In the genomic region with DNA sequence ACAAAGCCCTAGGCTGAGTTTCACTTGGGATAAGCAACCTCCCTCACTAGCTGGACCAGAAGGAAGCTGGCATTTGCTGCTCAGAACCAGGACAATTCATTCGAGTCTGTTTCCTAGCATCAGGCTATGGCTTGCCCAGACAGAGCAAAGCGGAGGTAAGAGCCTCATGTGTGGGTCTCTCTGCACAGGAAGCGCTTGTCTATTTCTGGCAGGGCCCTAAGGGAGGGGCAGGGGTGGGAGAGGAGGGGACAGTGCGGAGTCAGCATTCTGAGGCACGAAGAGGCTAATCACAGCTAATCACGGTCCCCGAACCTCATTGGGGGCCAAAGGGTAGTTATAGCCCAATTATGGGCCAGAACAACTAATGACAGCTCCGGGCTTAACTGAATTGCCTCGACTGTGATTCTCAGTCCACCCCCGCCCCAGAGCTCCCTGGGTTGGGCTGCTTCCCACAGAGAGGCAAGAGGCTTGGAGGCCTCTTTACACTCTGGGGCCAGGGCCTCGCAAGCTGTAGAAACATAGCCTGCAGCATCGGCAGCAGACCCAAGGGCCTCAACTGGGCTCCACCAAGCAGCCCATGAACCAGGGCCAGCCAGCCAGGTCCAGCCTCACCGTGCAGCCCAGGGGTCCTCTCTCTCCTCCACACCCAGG, we compare ENCODE assay signal across 13 cellular contexts.
DNase-seq lines count a peak whose midpoint lies in the region; ATAC-seq and TF ChIP-seq lines count a peak whose summit lies in the region.
"Had no signal": no experiment of that assay in that cellular context is flagged by ENCODE, and none has a peak within 500 bp of the region (broad histone marks: within the 10 kb centered on the region; RNA-seq: fewer than 3 reads in every experiment).

No MANE protein-coding gene starts in this region.

- H4K20me1 ChIP-seq in smooth muscle cell (ENCODE audit: low read depth), result no peaks in the 10 kb centered on the region

- H4K8ac ChIP-seq in mesenchymal stem cell (ENCODE audit: low read length), result peak overlapping the region; percentile 90

- peaks cover 48 to 66% of the 10 kb centered on the region in 2 experiments for H3K27me3 ChIP-seq in mesenchymal stem cell (ENCODE audit: control insufficient read depth in 1 of 2, insufficient read depth in 1 of 2, low read length in 2 of 2)
- peaks cover 18% of the 10 kb centered on the region for H3K27me3 ChIP-seq in smooth muscle cell (ENCODE audit: low read depth)
- H3K27me3 ChIP-seq in colonic mucosa, result no peaks in the 10 kb centered on the region
- H3K27me3 ChIP-seq: dorsolateral prefrontal cortex, upper lobe of right lung had no signal

- peak overlapping the region; percentile 34 for H4K91ac ChIP-seq in mesenchymal stem cell (ENCODE audit: low read length)

- H3K9me3 ChIP-seq in mesenchymal stem cell (ENCODE audit: control insufficient read depth, low read length) (no peaks in the 10 kb centered on the region), smooth muscle cell (replicated peaks; ENCODE audit: low read depth) (no peaks in the 10 kb centered on the region), colonic mucosa (no peaks in the 10 kb centered on the region)
- H3K9me3 ChIP-seq: upper lobe of right lung had no signal

- no peak for ATAC-seq in HG02610 (IDR thresholded peaks at IDR 0.05; ENCODE audit: unreplicated experiment)
- ATAC-seq: upper lobe of right lung had no signal

- H3K4me2 ChIP-seq in mesenchymal stem cell (ENCODE audit: low read length, poor library complexity, severe bottlenecking) (no peak overlapping the region), smooth muscle cell (no peak overlapping the region)
- H3K4me2 ChIP-seq: PC-9 had no signal

- no peak overlapping the region for H2BK5ac ChIP-seq in mesenchymal stem cell (ENCODE audit: low read depth, low read length, poor library complexity, severe bottlenecking)

- no peaks in the 10 kb centered on the region for H3F3A ChIP-seq in smooth muscle cell (ENCODE audit: low read depth)

- peak overlapping the region; percentile 1 for H2BK15ac ChIP-seq in mesenchymal stem cell (ENCODE audit: low read depth, poor library complexity, severe bottlenecking)

- peak; percentile 43 for DNase-seq in NCI-H1436 (lab: John Stamatoyannopoulos, UW)
- DNase-seq in NCI-H1436 treated with DMSO at 0.1 percent for 48 hours (lab: John Stamatoyannopoulos, UW), result no peak
- DNase-seq in ELF-1 (ENCODE audit: low read depth, low spot score), result peak; percentile 66
- peak; percentile 55 for DNase-seq in UCSD-AML1 (lab: John Stamatoyannopoulos, UW; ENCODE audit: unreplicated experiment)
- no peak for DNase-seq in mesenchymal stem cell
- no peak for DNase-seq in smooth muscle cell (lab: John Stamatoyannopoulos, UW; ENCODE audit: unreplicated experiment)
- DNase-seq in colonic mucosa, result no peak
- DNase-seq: dorsolateral prefrontal cortex, islet precursor cell, PC-9, T-helper 1 cell, upper lobe of right lung had no signal

- H3K4ac ChIP-seq in mesenchymal stem cell (ENCODE audit: low read depth in 1 of 2, low read length in 2 of 2), result peak overlapping the region; percentile 71 to 73

- TF ChIP-seq CTCF in smooth muscle cell (IDR thresholded peaks at IDR 0.05; ENCODE audit: borderline replicate concordance, insufficient read depth, poor library complexity, severe bottlenecking) (no peak), colonic mucosa (IDR thresholded peaks at IDR 0.05) (no peak)

- no peaks in the 10 kb centered on the region for H3K79me2 ChIP-seq in smooth muscle cell (ENCODE audit: low read depth)

- H2BK12ac ChIP-seq in mesenchymal stem cell (ENCODE audit: low read length in 2 of 2), result peak overlapping the region; percentile 25 to 45

- H3K4me3 ChIP-seq in mesenchymal stem cell (ENCODE audit: insufficient read depth in 1 of 2, low read depth in 1 of 2, low read length in 2 of 2) (no peak overlapping the region), smooth muscle cell (no peak overlapping the region), colonic mucosa (no peak overlapping the region)
- H3K4me3 ChIP-seq: dorsolateral prefrontal cortex, PC-9, upper lobe of right lung had no signal

- intact Hi-C loops in colonic mucosa (cut with DNase I), result no loop called here

- H2AK5ac ChIP-seq in mesenchymal stem cell (ENCODE audit: low read length, severe bottlenecking), result no peak overlapping the region

- peak overlapping the region in 1 of 2 experiments; percentile 69 for H3K14ac ChIP-seq in mesenchymal stem cell (ENCODE audit: low read length in 2 of 2)

- H3K79me1 ChIP-seq in mesenchymal stem cell (replicated peaks; ENCODE audit: low read length, poor library complexity, severe bottlenecking), result no peaks in the 10 kb centered on the region

- H2AFZ ChIP-seq in mesenchymal stem cell (ENCODE audit: low read depth, low read length) (no peak overlapping the region), smooth muscle cell (ENCODE audit: low read depth) (no peak overlapping the region)
- H2AFZ ChIP-seq: PC-9 had no signal

- H3K4me1 ChIP-seq in mesenchymal stem cell (ENCODE audit: control insufficient read depth, insufficient read depth, low read depth, low read length) (no peaks in the 10 kb centered on the region), smooth muscle cell (ENCODE audit: low read depth) (peaks cover 11% of the 10 kb centered on the region), colonic mucosa (no peaks in the 10 kb centered on the region)
- H3K4me1 ChIP-seq: upper lobe of right lung had no signal

- H3K9ac ChIP-seq in mesenchymal stem cell (ENCODE audit: low read length), result no peak overlapping the region
- H3K9ac ChIP-seq in smooth muscle cell (ENCODE audit: low read depth), result no peak overlapping the region
- H3K9ac ChIP-seq in colonic mucosa (ENCODE audit: low read depth in 2 of 2, low read length in 2 of 2), result no peak overlapping the region

- H2BK120ac ChIP-seq in mesenchymal stem cell (ENCODE audit: low read depth, low read length), result no peak overlapping the region

- peak overlapping the region in 1 of 2 experiments; percentile 29 for H3K23ac ChIP-seq in mesenchymal stem cell (ENCODE audit: low read length in 2 of 2)

- peak overlapping the region; percentile 38 to 77 for H3K18ac ChIP-seq in mesenchymal stem cell (ENCODE audit: low read depth in 1 of 2, low read length in 2 of 2)

- H3K36me3 ChIP-seq in mesenchymal stem cell (ENCODE audit: control insufficient read depth in 1 of 2, insufficient read depth in 2 of 2, low read depth in 1 of 2, low read length in 2 of 2), result no peaks in the 10 kb centered on the region
- no peaks in the 10 kb centered on the region for H3K36me3 ChIP-seq in smooth muscle cell (ENCODE audit: low read depth)
- no peaks in the 10 kb centered on the region for H3K36me3 ChIP-seq in colonic mucosa
- H3K36me3 ChIP-seq: upper lobe of right lung had no signal

- H3K27ac ChIP-seq in mesenchymal stem cell (ENCODE audit: low read length, poor library complexity, severe bottlenecking) (no peak overlapping the region), smooth muscle cell (ENCODE audit: low read depth) (no peak overlapping the region), colonic mucosa (no peak overlapping the region)
- H3K27ac ChIP-seq: PC-9, upper lobe of right lung had no signal

- 37% methylated on average over 12 of the region's 13 CpGs for WGBS in mesenchymal stem cell
- 68% methylated on average over 13 of the region's 13 CpGs for WGBS in smooth muscle cell (ENCODE audit: low lambda C conversion rate)

Comparison
In these comparisons a context has a peak if more than half of its experiments do, and no peak if none do; other contexts are left out.
1. DNase-seq: peak in NCI-H1436 (single experiment), ELF-1 (single experiment) and UCSD-AML1 (single experiment); none in NCI-H1436 treated with DMSO at 0.1 percent for 48 hours (single experiment), mesenchymal stem cell (single experiment), smooth muscle cell (single experiment) and colonic mucosa (single experiment).